13 cellular contexts compared by ENCODE assay signal in genomic region chr5:124445220-124445619, GRCh38.
DNase-seq lines count a peak whose midpoint lies in the region; ATAC-seq and TF ChIP-seq lines count a peak whose summit lies in the region.
"Had no signal": no experiment of that assay in that cellular context is flagged by ENCODE, and none has a peak within 500 bp of the region (broad histone marks: within the 10 kb centered on the region; RNA-seq: fewer than 3 reads in every experiment).

No MANE protein-coding gene starts in this region.

- no peaks in the 10 kb centered on the region for H3K9me2 ChIP-seq in SU-DHL-6 (replicated peaks; ENCODE audit: insufficient read depth, low read length)

- peaks cover 52% of the 10 kb centered on the region for H3K4me1 ChIP-seq in cardiac muscle cell (ENCODE audit: low read depth)
- H3K4me1 ChIP-seq in trophoblast cell (ENCODE audit: control insufficient read depth in 1 of 2, insufficient read depth in 2 of 2, low read length in 2 of 2) = peaks cover 3 to 9% of the 10 kb centered on the region in 2 experiments
- H3K4me1 ChIP-seq: Caco-2 had no signal

- WGBS in trophoblast cell (ENCODE audit: extremely low coverage, insufficient coverage, insufficient read length) = no CpG with 5 or more reads among the region's 3 CpGs

- H3K9me3 ChIP-seq in cardiac muscle cell (ENCODE audit: low read depth) (no peaks in the 10 kb centered on the region), SU-DHL-6 (ENCODE audit: insufficient read depth, low read length) (no peaks in the 10 kb centered on the region), trophoblast cell (ENCODE audit: insufficient read depth, low read depth, low read length) (no peaks in the 10 kb centered on the region)
- H3K9me3 ChIP-seq: Caco-2 had no signal

- peaks cover 2% of the 10 kb centered on the region for H3K79me1 ChIP-seq in trophoblast cell (ENCODE audit: low read length)

- H3K36me3 ChIP-seq in cardiac muscle cell = no peaks in the 10 kb centered on the region
- no peaks in the 10 kb centered on the region for H3K36me3 ChIP-seq in SU-DHL-6 (ENCODE audit: low read length)
- H3K36me3 ChIP-seq in trophoblast cell (ENCODE audit: control insufficient read depth in 1 of 2, insufficient read depth in 2 of 2, low read length in 2 of 2) = no peaks in the 10 kb centered on the region
- H3K36me3 ChIP-seq: BLaER1 treated with 17β-estradiol and CSF1 and Interleukin-3, amounts not matched to agents 10 nM and 100 nM had no signal

- H2BK120ac ChIP-seq in trophoblast cell (ENCODE audit: insufficient read depth, low read length, poor library complexity) = no peak overlapping the region

- H2BK12ac ChIP-seq in trophoblast cell (ENCODE audit: low read length) = peak overlapping the region; percentile 15

- H2BK5ac ChIP-seq in trophoblast cell (ENCODE audit: low read depth, low read length, poor library complexity) = no peak overlapping the region

- DNase-seq in cardiac muscle cell (ENCODE audit: low read depth in 1 of 2, low spot score in 1 of 2) (no peak), Right ventricle myocardium inferior (ENCODE audit: missing footprints) (no peak), trophoblast cell (no peak), C1 segment of cervical spinal cord (lab: John Stamatoyannopoulos, UW) (no peak), NCI-H1092 (lab: John Stamatoyannopoulos, UW) (no peak), CD1c-positive myeloid dendritic cell (ENCODE audit: extremely low spot score) (no peak)
- DNase-seq: 8988T; Caco-2; CD4-positive, alpha-beta T cell; GM23248; HCEC 1CT had no signal

- intact Hi-C loops in Right ventricle myocardium inferior (cut with DNase I) = no loop called here

- H3K79me2 ChIP-seq in SU-DHL-6 (ENCODE audit: insufficient read depth, low read length) (no peaks in the 10 kb centered on the region), trophoblast cell (ENCODE audit: control insufficient read depth, insufficient read depth, low read length, poor library complexity) (no peaks in the 10 kb centered on the region)

- H4K91ac ChIP-seq in trophoblast cell (ENCODE audit: low read depth, low read length) = no peak overlapping the region

- H2AFZ ChIP-seq in SU-DHL-6 (ENCODE audit: low read depth, low read length, severe bottlenecking) (no peak overlapping the region), trophoblast cell (ENCODE audit: insufficient read depth, low read length, poor library complexity) (no peak overlapping the region)
- H2AFZ ChIP-seq: GM23248 had no signal

- H3K9ac ChIP-seq in SU-DHL-6 (ENCODE audit: low read length) (peak overlapping the region; percentile 46), trophoblast cell (ENCODE audit: low read length) (no peak overlapping the region)
- H3K9ac ChIP-seq: BLaER1 treated with 17β-estradiol and CSF1 and Interleukin-3, amounts not matched to agents 10 nM and 100 nM; GM23248 had no signal

- no peak overlapping the region for H4K12ac ChIP-seq in trophoblast cell (ENCODE audit: low read depth, low read length)

- H3K4me2 ChIP-seq in SU-DHL-6 (ENCODE audit: low read depth, low read length, poor library complexity, severe bottlenecking) (peak overlapping the region; percentile 72), trophoblast cell (ENCODE audit: low read length) (no peak overlapping the region)

- no peak overlapping the region for H3K4ac ChIP-seq in trophoblast cell (ENCODE audit: low read depth, low read length)

- H3K27ac ChIP-seq in cardiac muscle cell (peak overlapping the region; percentile 80), SU-DHL-6 (ENCODE audit: low read depth, low read length) (peak overlapping the region; percentile 90), trophoblast cell (ENCODE audit: low read depth, low read length) (no peak overlapping the region)
- H3K27ac ChIP-seq: BLaER1 treated with 17β-estradiol and CSF1 and Interleukin-3, amounts not matched to agents 10 nM and 100 nM; GM23248 had no signal

- H3K4me3 ChIP-seq in cardiac muscle cell (no peak overlapping the region), SU-DHL-6 (ENCODE audit: insufficient read depth, low read length, poor library complexity, severe bottlenecking) (peak overlapping the region; percentile 18), trophoblast cell (ENCODE audit: low read depth, low read length) (no peak overlapping the region)
- H3K4me3 ChIP-seq: BLaER1 treated with 17β-estradiol and CSF1 and Interleukin-3, amounts not matched to agents 10 nM and 100 nM; GM23248 had no signal

- H4K8ac ChIP-seq in trophoblast cell (ENCODE audit: low read depth, low read length) = no peak overlapping the region

- H3K27me3 ChIP-seq in cardiac muscle cell (no peaks in the 10 kb centered on the region), SU-DHL-6 (ENCODE audit: low read length) (no peaks in the 10 kb centered on the region), trophoblast cell (ENCODE audit: insufficient read depth, low read length) (no peaks in the 10 kb centered on the region)

- 0 out of 2 replicates have a peak, but pooled peaks cover 2% of the 10 kb centered on the region for H3F3A ChIP-seq in SU-DHL-6 (ENCODE audit: insufficient read depth)

- ATAC-seq in Right ventricle myocardium inferior = no peak

- H3K23ac ChIP-seq in trophoblast cell (ENCODE audit: low read length) = no peak overlapping the region

- TF ChIP-seq CTCF in cardiac muscle cell (IDR thresholded peaks at IDR 0.05; ENCODE audit: low read depth, low read length) (no peak), SU-DHL-6 (IDR thresholded peaks at IDR 0.05; ENCODE audit: insufficient read depth, low read length, poor library complexity, severe bottlenecking) (no peak)

- no peaks in the 10 kb centered on the region for H4K20me1 ChIP-seq in SU-DHL-6 (ENCODE audit: low read depth, low read length)
- H4K20me1 ChIP-seq: BLaER1 treated with 17β-estradiol and CSF1 and Interleukin-3, amounts not matched to agents 10 nM and 100 nM had no signal

- H3K18ac ChIP-seq in trophoblast cell (ENCODE audit: low read length) = no peak overlapping the region

- no peak overlapping the region for H3K14ac ChIP-seq in trophoblast cell (ENCODE audit: low read length)

- no peak overlapping the region for H2AK5ac ChIP-seq in trophoblast cell (ENCODE audit: low read length)
